ENCODE assay signal across 8 cellular contexts in the genomic region with DNA sequence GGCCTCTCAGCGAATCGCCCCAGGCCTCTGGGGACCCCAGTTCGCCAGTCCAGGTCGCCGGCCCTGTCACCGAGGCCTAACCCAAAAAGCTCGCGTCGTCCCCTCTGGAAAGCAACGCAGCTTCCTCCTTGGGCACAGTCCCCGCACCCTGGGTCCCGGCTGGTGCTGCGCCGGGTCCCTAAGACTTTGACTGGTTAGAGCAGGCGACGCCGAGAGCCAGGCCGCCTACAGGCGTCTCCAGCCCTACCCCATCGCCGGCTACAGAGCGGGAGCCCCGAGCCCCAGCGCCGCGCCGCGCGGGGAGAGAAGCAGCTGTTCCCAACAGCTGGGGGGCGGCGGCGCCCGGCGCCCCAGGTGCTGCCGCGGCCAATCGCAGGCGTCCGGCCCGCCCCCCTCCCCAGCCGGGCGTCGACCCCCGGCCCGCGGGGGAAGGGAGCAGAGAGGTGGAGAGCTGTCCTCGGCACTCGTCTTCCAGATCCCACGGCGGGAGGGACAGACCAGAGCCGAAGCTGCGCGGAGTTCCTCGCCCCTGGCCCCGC. TPM values are rescaled to one million over a fixed set of nuclear protein-coding genes. Genes with fewer than 3 reads are reported as not detected.
DNase-seq lines count a peak whose midpoint lies in the region; ATAC-seq lines count a peak whose summit lies in the region.

No MANE protein-coding gene starts in this region.

- no peak overlapping the region for H3K27ac ChIP-seq in Karpas-422 (ENCODE audit: low read length)

- intact Hi-C loops in left cardiac atrium (cut with DNase I) = loop anchor here (5.0 to 10.0 kb wide), 4 partner anchors 66 to 302 kb away; no protein-coding TSS in a partner anchor
- intact Hi-C loops in posterior cingulate gyrus (cut with DNase I) = loop anchor here (5.0 kb wide), 1 partner anchor 302 kb away; no protein-coding TSS in a partner anchor

- H3K27me3 ChIP-seq in Karpas-422 (ENCODE audit: low read length) = no peaks in the 10 kb centered on the region

- H3K79me2 ChIP-seq in Karpas-422 (ENCODE audit: low read length) = no peaks in the 10 kb centered on the region

- H3K4me3 ChIP-seq in Karpas-422 (ENCODE audit: low read length) = no peak overlapping the region

- H3K9ac ChIP-seq in Karpas-422 (ENCODE audit: low read length) = no peak overlapping the region

- peak; percentile 86 to 87 for ATAC-seq in left cardiac atrium
- ATAC-seq in GM21576 (IDR thresholded peaks at IDR 0.05; ENCODE audit: unreplicated experiment) = no peak

- no peaks in the 10 kb centered on the region for H3K36me3 ChIP-seq in Karpas-422 (ENCODE audit: insufficient read depth, low read length)

- no peaks in the 10 kb centered on the region for H4K20me1 ChIP-seq in Karpas-422 (ENCODE audit: insufficient read depth, low read depth, low read length)

- no peaks in the 10 kb centered on the region for H3K9me2 ChIP-seq in Karpas-422 (replicated peaks; ENCODE audit: insufficient read depth, low read length)

- H2AFZ ChIP-seq in Karpas-422 (ENCODE audit: low read length) = no peak overlapping the region

- H3K4me1 ChIP-seq in Karpas-422 (ENCODE audit: low read length) = no peaks in the 10 kb centered on the region

- peak; percentile 53 for DNase-seq in ELF-1 (ENCODE audit: low read depth, low spot score)
- DNase-seq in activated T-cell treated with anti-CD3 and anti-CD28 coated beads, Interleukin-2, amount 50 U/mL, for 48 hours = peak; percentile 22 to 31
- DNase-seq in left cardiac atrium = peak; percentile 71
- DNase-seq in posterior cingulate gyrus = peak in 9 of 10 donors; percentile 34 to 93 (median 45)
- DNase-seq in Karpas-422 = no peak
- DNase-seq in NCI-H1105 treated with DMSO at 0.1 percent for 48 hours (lab: John Stamatoyannopoulos, UW) = no peak
- no peak for DNase-seq in DMS153 treated with DMSO at 0.1 percent for 48 hours (lab: John Stamatoyannopoulos, UW; ENCODE audit: unreplicated experiment)

- no peaks in the 10 kb centered on the region for H3K9me3 ChIP-seq in Karpas-422 (ENCODE audit: low read length)

- no peak overlapping the region for H3K4me2 ChIP-seq in Karpas-422 (ENCODE audit: low read depth, low read length, poor library complexity, severe bottlenecking)

RNA-seq across cellular contexts. Expression of gene RBM24, which starts 0.5 kb away (rescaled TPM):
- 100 to 1,000 TPM; 121 to 132 TPM for total RNA-seq in left cardiac atrium
- total RNA-seq in Karpas-422 (2014; rRNA removed; shearing (Covaris generic); ENCODE audit: low replicate concordance) = not detected in 2 replicates

Comparison
In these comparisons a context has a peak if more than half of its experiments do, and no peak if none do; other contexts are left out.
1. DNase-seq: peak in ELF-1 (single experiment), activated T-cell treated with anti-CD3 and anti-CD28 coated beads, Interleukin-2, amount 50 U/mL, for 48 hours (2 of 2), left cardiac atrium (single experiment) and posterior cingulate gyrus (9 of 10); none in Karpas-422 (single experiment), NCI-H1105 treated with DMSO at 0.1 percent for 48 hours (single experiment) and DMS153 treated with DMSO at 0.1 percent for 48 hours (single experiment).
2. RNA of gene RBM24, which starts 0.5 kb away (total RNA-seq): 121 to 132 TPM in left cardiac atrium; not detected in Karpas-422; every median in the first group is over 100 times any median in the second.